In the genomic region with DNA sequence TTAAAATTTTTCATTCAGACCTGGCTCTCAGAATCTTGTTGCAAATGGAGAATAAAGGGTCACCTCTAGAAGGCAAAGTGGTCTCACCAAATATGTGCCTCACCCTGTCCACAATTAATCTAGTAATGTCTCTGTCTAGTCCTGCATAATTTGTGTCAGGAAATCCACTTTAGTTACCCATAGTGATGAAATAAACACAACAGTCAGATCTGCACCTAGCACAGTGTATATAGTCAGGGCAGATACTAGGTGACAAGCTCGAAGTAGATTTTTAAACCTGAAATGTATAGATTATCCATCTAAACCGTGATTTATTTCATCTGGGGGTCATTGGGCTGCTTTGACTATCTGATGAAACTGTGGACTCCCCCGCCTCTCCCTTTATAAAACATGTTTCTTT, we compare ENCODE assay signal across 30 cellular contexts. TPM values are rescaled to one million over a fixed set of nuclear protein-coding genes. Genes with fewer than 3 reads are reported as not detected.
A peak's percentile ranks its signal among the peaks of the same experiment; 100 is the strongest.
DNase-seq lines count a peak whose midpoint lies in the region; ATAC-seq and TF ChIP-seq lines count a peak whose summit lies in the region.
"Had no signal": no experiment of that assay in that cellular context is flagged by ENCODE, and none has a peak within 500 bp of the region (broad histone marks: within the 10 kb centered on the region; RNA-seq: fewer than 3 reads in every experiment).

No MANE protein-coding gene starts in this region.

- peaks cover 4 to 5% of the 10 kb centered on the region in 2 donors for H3K9me3 Mint-ChIP-seq in activated T-cell treated with anti-CD3 and anti-CD28 coated beads, Interleukin-2, amount 50 U/mL, for 72 hours
- H3K9me3 Mint-ChIP-seq in activated CD4-positive, alpha-beta memory T cell treated with anti-CD3 and anti-CD28 coated beads for 36 hours: peaks cover 4% of the 10 kb centered on the region
- H3K9me3 Mint-ChIP-seq: activated B cell treated with CpG ODN at 0.5 μM for 24 hours; effector memory CD8-positive, alpha-beta T cell had no signal

- H3K36me3 ChIP-seq in psoas muscle (ENCODE audit: insufficient read depth in 1 of 2, low read depth in 1 of 2): no peaks in the 10 kb centered on the region
- H3K36me3 ChIP-seq: thoracic aorta had no signal

- POLR2A ChIA-PET in activated CD4-positive, alpha-beta memory T cell treated with anti-CD3 and anti-CD28 coated beads for 36 hours (lab: Charles Lee): interaction anchor here (1.1 to 6.2 kb wide), 7 partner anchors 8 to 48 kb away, joined by 3 to 69 read pairs (median 16); a partner anchor contains a TSS

- no peaks in the 10 kb centered on the region for H3K27me3 ChIP-seq in psoas muscle (ENCODE audit: insufficient read depth in 3 of 3, low read length in 2 of 3)

- H3K27ac ChIP-seq in psoas muscle: peak overlapping the region; percentile 73
- H3K27ac ChIP-seq: C4-2B, thoracic aorta had no signal

- peak; percentile 33 to 42 for ATAC-seq in activated T-cell treated with anti-CD3 and anti-CD28 coated beads, Interleukin-2, amount 50 U/mL, for 72 hours (replicated peaks in 1 of 2)
- ATAC-seq in psoas muscle: no peak
- ATAC-seq: effector memory CD8-positive, alpha-beta T cell; HCT116; left colon had no signal

- no peak overlapping the region for H3K4me3 ChIP-seq in psoas muscle
- H3K4me3 ChIP-seq: thoracic aorta had no signal

- H3K4me1 Mint-ChIP-seq in activated T-cell treated with anti-CD3 and anti-CD28 coated beads, Interleukin-2, amount 50 U/mL, for 72 hours (ENCODE audit: low read depth): peaks cover 98% of the 10 kb centered on the region
- peaks cover 90% of the 10 kb centered on the region for H3K4me1 Mint-ChIP-seq in activated CD4-positive, alpha-beta memory T cell treated with anti-CD3 and anti-CD28 coated beads for 36 hours (ENCODE audit: low read depth)

- TF ChIP-seq CTCF in psoas muscle (IDR thresholded peaks at IDR 0.05): no peak

- intact Hi-C loops in activated CD4-positive, alpha-beta memory T cell treated with anti-CD3 and anti-CD28 coated beads for 36 hours (cut with micrococcal nuclease): loop anchor here (1.0 to 10.0 kb wide), 5 partner anchors 20 to 798 kb away; a partner anchor contains a TSS
- intact Hi-C loops in psoas muscle (cut with DNase I): loop anchor here in 1 of 2 donors (5.0 kb wide), 2 partner anchors 130 to 255 kb away; no protein-coding TSS in a partner anchor

- H3K9me3 ChIP-seq in psoas muscle: peaks cover 4% of the 10 kb centered on the region
- H3K9me3 ChIP-seq: Caco-2, thoracic aorta had no signal

- CTCF ChIA-PET in activated CD4-positive, alpha-beta memory T cell treated with anti-CD3 and anti-CD28 coated beads for 36 hours (lab: Charles Lee): interaction anchor here (0.9 to 6.6 kb wide), 11 partner anchors 9 to 255 kb away, joined by 3 to 91 read pairs (median 19); a partner anchor contains a TSS

- peak overlapping the region; percentile 77 to 85 for H3K4me3 Mint-ChIP-seq in activated T-cell treated with anti-CD3 and anti-CD28 coated beads, Interleukin-2, amount 50 U/mL, for 72 hours
- H3K4me3 Mint-ChIP-seq in activated CD4-positive, alpha-beta memory T cell treated with anti-CD3 and anti-CD28 coated beads for 36 hours: peak overlapping the region; percentile 34
- H3K4me3 Mint-ChIP-seq: activated B cell treated with CpG ODN at 0.5 μM for 24 hours; effector memory CD8-positive, alpha-beta T cell; nephron progenitor cell had no signal

- peaks cover 6 to 22% of the 10 kb centered on the region in 2 donors for H3K36me3 Mint-ChIP-seq in activated T-cell treated with anti-CD3 and anti-CD28 coated beads, Interleukin-2, amount 50 U/mL, for 72 hours (ENCODE audit: insufficient read depth in 2 of 2)
- peaks cover 13% of the 10 kb centered on the region for H3K36me3 Mint-ChIP-seq in activated CD4-positive, alpha-beta memory T cell treated with anti-CD3 and anti-CD28 coated beads for 36 hours

- H3K4me1 ChIP-seq in psoas muscle: peaks cover 29% of the 10 kb centered on the region

- 84 to 86% (median 85%) methylated on average over 3 of the region's 3 CpGs for WGBS in psoas muscle, 3 donors

- no peaks in the 10 kb centered on the region for H3K27me3 Mint-ChIP-seq in activated T-cell treated with anti-CD3 and anti-CD28 coated beads, Interleukin-2, amount 50 U/mL, for 72 hours (ENCODE audit: low read depth)
- no peaks in the 10 kb centered on the region for H3K27me3 Mint-ChIP-seq in activated CD4-positive, alpha-beta memory T cell treated with anti-CD3 and anti-CD28 coated beads for 36 hours
- H3K27me3 Mint-ChIP-seq: activated B cell treated with CpG ODN at 0.5 μM for 24 hours had no signal

- DNase-seq in NCI-H748 treated with DMSO at 0.1 percent for 48 hours (lab: John Stamatoyannopoulos, UW) (peak; percentile 2), NCI-H748 (lab: John Stamatoyannopoulos, UW; ENCODE audit: unreplicated experiment) (no peak), psoas muscle (no peak), NCI-H1105 treated with DMSO at 0.1 percent for 48 hours (lab: John Stamatoyannopoulos, UW) (no peak), NCI-H526 treated with DMSO at 0.1 percent for 48 hours (lab: John Stamatoyannopoulos, UW) (no peak)
- no peak for DNase-seq in activated T-cell treated with anti-CD3 and anti-CD28 coated beads, Interleukin-2, amount 50 U/mL, for 72 hours
- no peak for DNase-seq in activated T-cell treated with anti-CD3 and anti-CD28 coated beads, Interleukin-2, amount 50 U/mL, for 48 hours
- DNase-seq in activated CD4-positive, alpha-beta memory T cell treated with anti-CD3 and anti-CD28 coated beads for 36 hours: no peak
- DNase-seq: 8988T; activated B cell treated with CpG ODN at 0.5 μM for 24 hours; Caco-2; central memory CD4-positive, alpha-beta T cell; DMS79 treated with DMSO at 0.1 percent for 48 hours; effector memory CD8-positive, alpha-beta T cell; GDM1; left colon; MV-4-11; NCI-H1436 treated with DMSO at 0.1 percent for 48 hours; NCI-H2107; NCI-H345; NCI-H82; nephron progenitor cell; SW 1271 had no signal

- peak overlapping the region; percentile 95 for H3K27ac Mint-ChIP-seq in activated T-cell treated with anti-CD3 and anti-CD28 coated beads, Interleukin-2, amount 50 U/mL, for 72 hours
- H3K27ac Mint-ChIP-seq in activated CD4-positive, alpha-beta memory T cell treated with anti-CD3 and anti-CD28 coated beads for 36 hours: peak overlapping the region; percentile 97
- H3K27ac Mint-ChIP-seq: effector memory CD8-positive, alpha-beta T cell; nephron progenitor cell had no signal

RNA-seq across cellular contexts. Expression of a gene that starts 15.9 kb away (rescaled TPM):
- 10 to 100 TPM in 1 of 2 donors, 1 to 10 TPM in 1; 5.9 to 12.3 TPM for total RNA-seq in activated T-cell treated with anti-CD3 and anti-CD28 coated beads, Interleukin-2, amount 50 U/mL, for 72 hours
- total RNA-seq in activated CD4-positive, alpha-beta memory T cell treated with anti-CD3 and anti-CD28 coated beads for 36 hours: 1 to 10 TPM; 2.8 to 7.6 TPM
- 1 to 10 TPM in 3 of 4 donors, under 1 TPM in 1; 0.71 to 9.4 (median 5.7) TPM for total RNA-seq in psoas muscle
- polyA plus RNA-seq in psoas muscle: 1 to 10 TPM; 2.5 to 9.8 (median 4.2) TPM

RNA-seq across cellular contexts. Expression of a gene that starts 40.2 kb away (rescaled TPM):
- 100 to 1,000 TPM; 171 to 185 TPM for total RNA-seq in activated T-cell treated with anti-CD3 and anti-CD28 coated beads, Interleukin-2, amount 50 U/mL, for 72 hours
- total RNA-seq in activated CD4-positive, alpha-beta memory T cell treated with anti-CD3 and anti-CD28 coated beads for 36 hours: 100 to 1,000 TPM; 171 to 182 TPM
- total RNA-seq in psoas muscle: under 1 TPM in 3 of 4 donors, not detected in 1; 0.58 to 0.77 (median 0.76) TPM
- under 1 TPM; 0.29 to 0.86 (median 0.70) TPM for polyA plus RNA-seq in psoas muscle
- total RNA-seq: epithelial cell of proximal tubule, glomerular endothelial cell, mammary epithelial cell, renal cortical epithelial cell had no signal
- polyA plus RNA-seq: mammary epithelial cell had no signal

Comparison
In these comparisons a context has a peak if more than half of its experiments do, and no peak if none do; other contexts are left out.
1. ATAC-seq: peak in activated T-cell treated with anti-CD3 and anti-CD28 coated beads, Interleukin-2, amount 50 U/mL, for 72 hours (2 of 2); none in psoas muscle (0 of 4).
2. RNA of a gene that starts 40.2 kb away (total RNA-seq): 171 to 185 TPM in activated T-cell treated with anti-CD3 and anti-CD28 coated beads, Interleukin-2, amount 50 U/mL, for 72 hours and 171 to 182 TPM in activated CD4-positive, alpha-beta memory T cell treated with anti-CD3 and anti-CD28 coated beads for 36 hours; 0.58 to 0.77 TPM in psoas muscle; every median in the first group is over 10 times any median in the second.